ENCODE assay signal across 1 cellular context in genomic region chr1:203302461-203302860, GRCh38.
A peak's percentile ranks its signal among the peaks of the same experiment; 100 is the strongest.
TF ChIP-seq lines count a peak whose summit lies in the region.

No MANE protein-coding gene starts in this region.

TF ChIP-seq in K562, 482 proteins besides CTCF, POLR2A, EP300 and RAD21:
- no peak for TF ChIP-seq KHSRP (IDR thresholded peaks at IDR 0.05)
- 0 out of 2 replicates have a peak, but pooled peaks have one; percentile 18 for TF ChIP-seq ZFX (CRISPR knock-in tag; IDR thresholded peaks at IDR 0.05)
